ENCODE assay signal across 18 cellular contexts in genomic region chrX:115624916-115625315, GRCh38.
A peak's percentile ranks its signal among the peaks of the same experiment; 100 is the strongest.
DNase-seq lines count a peak whose midpoint lies in the region; ATAC-seq, FAIRE-seq and TF ChIP-seq lines count a peak whose summit lies in the region.
"Had no signal": no experiment of that assay in that cellular context is flagged by ENCODE, and none has a peak within 500 bp of the region (broad histone marks: within the 10 kb centered on the region; RNA-seq: fewer than 3 reads in every experiment).

No MANE protein-coding gene starts in this region.

- H3K18ac ChIP-seq in H9 (ENCODE audit: insufficient read length, low read depth, low read length): no peak overlapping the region

- DNase-seq in H9 (no peak), GM12878 (ENCODE audit: low read depth, low spot score) (no peak), keratinocyte (ENCODE audit: low read depth, low spot score) (no peak), thoracic aorta (ENCODE audit: low spot score) (no peak), posterior vena cava (ENCODE audit: low spot score) (no peak)
- DNase-seq: activated CD4-positive, alpha-beta memory T cell treated with anti-CD3 and anti-CD28 coated beads for 36 hours; activated naive CD4-positive, alpha-beta T cell treated with anti-CD3 and anti-CD28 coated beads, Interleukin-2, amount 10 ng/mL, durations not matched to agents 7 days and 5 days; activated T-cell treated with anti-CD3 and anti-CD28 coated beads, Interleukin-2, amount 50 U/mL, for 4 hours; AML-193; DND-41; KG1; mesendoderm; NCI-H2029 treated with DMSO at 0.1 percent for 48 hours; NCI-H510A; T-cell had no signal

- SMC1A ChIA-PET in GM12878 (lab: Charles Lee; ENCODE audit: uncharacterized antibody, unreplicated experiment): no interaction called here

- no TSS peak for BruUV-seq in GM12878 (replicated peaks; lab: Mats Ljungman, UMichigan)

- no peaks in the 10 kb centered on the region for H3K27me3 ChIP-seq in H9 (ENCODE audit: insufficient read depth, low read length)
- no peaks in the 10 kb centered on the region for H3K27me3 ChIP-seq in GM12878 (replicated peaks in 1 of 2; ENCODE audit: control insufficient read depth in 2 of 2, insufficient read depth in 2 of 2, low read length in 1 of 2)
- no peaks in the 10 kb centered on the region for H3K27me3 ChIP-seq in keratinocyte (ENCODE audit: control insufficient read depth, extremely low read depth, insufficient read depth, low read length)
- no peaks in the 10 kb centered on the region for H3K27me3 ChIP-seq in thoracic aorta (replicated peaks; ENCODE audit: insufficient read depth)

- H3K36me3 ChIP-seq in GM12878 (ENCODE audit: control insufficient read depth in 2 of 2, insufficient read depth in 2 of 2, low read length in 1 of 2): no peaks in the 10 kb centered on the region
- H3K36me3 ChIP-seq in keratinocyte (ENCODE audit: control insufficient read depth in 2 of 2, extremely low read depth in 1 of 2, insufficient read depth in 2 of 2, low read length in 2 of 2): peaks cover 0 to 2% of the 10 kb centered on the region in 2 experiments
- H3K36me3 ChIP-seq in thoracic aorta: no peaks in the 10 kb centered on the region

- no peaks in the 10 kb centered on the region for H3K79me1 ChIP-seq in H9 (ENCODE audit: insufficient read depth, low read depth, low read length, poor library complexity, severe bottlenecking)

- H4K91ac ChIP-seq in H9 (ENCODE audit: insufficient read length, low read depth, low read length): no peak overlapping the region

- H3K4me1 Mint-ChIP-seq in H9: peaks cover 22% of the 10 kb centered on the region in 2 experiments
- H3K4me1 Mint-ChIP-seq: activated naive CD4-positive, alpha-beta T cell treated with anti-CD3 and anti-CD28 coated beads, Interleukin-2, amount 10 ng/mL, durations not matched to agents 7 days and 5 days; stimulated activated memory B cell treated with anti-CD40 and anti-IgM and Interleukin-4, amounts not matched to agents 10 μg/mL and 1 μg/mL and 100 μg/mL, for 72 hours; T-cell had no signal

- dilution Hi-C loops in keratinocyte (cut with MboI; ENCODE audit: extremely low pct_ligation_motif_present, low sequenced_read_pairs): no loop called here

- H2BK20ac ChIP-seq in H9 (ENCODE audit: low read depth, low read length, poor library complexity, severe bottlenecking): no peak overlapping the region

- no peaks in the 10 kb centered on the region for H3K4me1 ChIP-seq in H9 (ENCODE audit: insufficient read depth, low read length)
- no peaks in the 10 kb centered on the region for H3K4me1 ChIP-seq in GM12878 (ENCODE audit: control insufficient read depth, insufficient read depth, low read length)
- H3K4me1 ChIP-seq in keratinocyte (ENCODE audit: control insufficient read depth, extremely low read depth, insufficient read depth, low read length): peaks cover 18% of the 10 kb centered on the region
- peaks cover 5 to 74% of the 10 kb centered on the region in 2 donors for H3K4me1 ChIP-seq in thoracic aorta (ENCODE audit: control insufficient read depth in 1 of 2, low read depth in 2 of 2)

- WGBS in H9 (ENCODE audit: extremely low coverage, insufficient read length, low lambda C conversion rate): no CpG with 5 or more reads among the region's 1 CpG
- 88% methylated on average over 1 of the region's 1 CpG for whole genome bisulfite sequencing in GM12878 (ENCODE audit: insufficient coverage, insufficient replicate concordance, low lambda C conversion rate, missing lambda C conversion rate)

- no peak overlapping the region for H2BK120ac ChIP-seq in H9 (ENCODE audit: low read depth, low read length, poor library complexity, severe bottlenecking)

- H3K23me2 ChIP-seq in H9 (ENCODE audit: insufficient read length, low read depth, low read length, poor library complexity, severe bottlenecking): no peaks in the 10 kb centered on the region

- TF ChIP-seq EP300 in GM12878 (IDR thresholded peaks at IDR 0.05; ENCODE audit: borderline replicate concordance in 1 of 2, control insufficient read depth in 1 of 2, low read depth in 2 of 2, low read length in 2 of 2): no peak

- peak overlapping the region in 2 of 3 experiments; percentile 22 to 92; a peak in 3 of 7 replicates for H3K27ac Mint-ChIP-seq in H9
- H3K27ac Mint-ChIP-seq: activated CD4-positive, alpha-beta memory T cell treated with anti-CD3 and anti-CD28 coated beads for 36 hours; activated naive CD4-positive, alpha-beta T cell treated with anti-CD3 and anti-CD28 coated beads, Interleukin-2, amount 10 ng/mL, durations not matched to agents 7 days and 5 days; stimulated activated memory B cell treated with anti-CD40 and anti-IgM and Interleukin-4, amounts not matched to agents 10 μg/mL and 1 μg/mL and 100 μg/mL, for 72 hours; T-cell had no signal

- no peaks in the 10 kb centered on the region for H3K27me3 Mint-ChIP-seq in H9 (ENCODE audit: low read depth)
- H3K27me3 Mint-ChIP-seq: activated CD4-positive, alpha-beta memory T cell treated with anti-CD3 and anti-CD28 coated beads for 36 hours; activated naive CD4-positive, alpha-beta T cell treated with anti-CD3 and anti-CD28 coated beads, Interleukin-2, amount 10 ng/mL, durations not matched to agents 7 days and 5 days; stimulated activated memory B cell treated with anti-CD40 and anti-IgM and Interleukin-4, amounts not matched to agents 10 μg/mL and 1 μg/mL and 100 μg/mL, for 72 hours had no signal

- H3K9me1 ChIP-seq in keratinocyte (ENCODE audit: control insufficient read depth, extremely low read depth, insufficient read depth, low read length): no peaks in the 10 kb centered on the region

- H2BK12ac ChIP-seq in H9 (ENCODE audit: insufficient read length, low read depth, low read length): no peak overlapping the region

- POLR2A ChIA-PET in GM12878 (lab: Charles Lee): no interaction called here

- intact Hi-C loops in GM12878 (cut with micrococcal nuclease; ENCODE audit: unreplicated experiment) (no loop called here), posterior vena cava (cut with DNase I) (no loop called here)

- H2AFZ ChIP-seq in H9 (ENCODE audit: low read length) (no peak overlapping the region), GM12878 (ENCODE audit: control insufficient read depth, low read depth, low read length) (no peak overlapping the region), keratinocyte (ENCODE audit: control insufficient read depth, low read length) (no peak overlapping the region)

- no peak overlapping the region for H3K4me3 Mint-ChIP-seq in H9
- H3K4me3 Mint-ChIP-seq: activated CD4-positive, alpha-beta memory T cell treated with anti-CD3 and anti-CD28 coated beads for 36 hours; activated naive CD4-positive, alpha-beta T cell treated with anti-CD3 and anti-CD28 coated beads, Interleukin-2, amount 10 ng/mL, durations not matched to agents 7 days and 5 days; activated T-cell treated with anti-CD3 and anti-CD28 coated beads, Interleukin-2, amount 50 U/mL, for 4 hours; stimulated activated memory B cell treated with anti-CD40 and anti-IgM and Interleukin-4, amounts not matched to agents 10 μg/mL and 1 μg/mL and 100 μg/mL, for 72 hours; T-cell had no signal

- H3K27ac ChIP-seq in H9 (ENCODE audit: insufficient read length, low read depth, low read length) (no peak overlapping the region), GM12878 (ENCODE audit: control insufficient read depth, insufficient read depth) (no peak overlapping the region), keratinocyte (ENCODE audit: control insufficient read depth, insufficient read depth, low read length) (peak overlapping the region; percentile 66), thoracic aorta (peak overlapping the region; percentile 65 to 86)

- H4K8ac ChIP-seq in H9 (replicated peaks; ENCODE audit: insufficient read length, low read depth, low read length): no peak overlapping the region

- H3K9me3 ChIP-seq in H9 (ENCODE audit: control insufficient read depth, low read depth, low read length) (no peaks in the 10 kb centered on the region), GM12878 (replicated peaks; ENCODE audit: control insufficient read depth, insufficient read depth, low read length) (no peaks in the 10 kb centered on the region), keratinocyte (ENCODE audit: control insufficient read depth, low read depth, low read length) (no peaks in the 10 kb centered on the region), thoracic aorta (no peaks in the 10 kb centered on the region)

- no peak for TF ChIP-seq POLR2A in GM12878 (IDR thresholded peaks at IDR 0.05; ENCODE audit: low read depth, low read length)

- no peak overlapping the region for H4K5ac ChIP-seq in H9 (ENCODE audit: insufficient read length, low read depth, low read length)

- TF ChIP-seq CTCF in H9 (conservative IDR thresholded peaks at IDR 0.05): no peak
- TF ChIP-seq CTCF in GM12878 (IDR thresholded peaks at IDR 0.05 in 2 of 3, conservative IDR thresholded peaks at IDR 0.05 in 1 of 3; ENCODE audit: control insufficient read depth in 2 of 3, extremely low read depth in 1 of 3, insufficient read depth in 1 of 3, low read depth in 3 of 3, low read length in 3 of 3): no peak
- no peak for TF ChIP-seq CTCF in keratinocyte (optimal IDR thresholded peaks at IDR 0.05 in 1 of 3, IDR thresholded peaks at IDR 0.05 in 1 of 3, conservative IDR thresholded peaks at IDR 0.05 in 1 of 3; ENCODE audit: extremely low read depth in 1 of 3, insufficient read depth in 2 of 3, low read length in 3 of 3)
- no peak for TF ChIP-seq CTCF in thoracic aorta (IDR thresholded peaks at IDR 0.05)

- H3K23ac ChIP-seq in H9 (ENCODE audit: insufficient read length, low read depth, low read length): no peak overlapping the region

- H3T11ph ChIP-seq in H9 (ENCODE audit: low read length): no peak overlapping the region

- H4K20me1 ChIP-seq in H9 (ENCODE audit: control insufficient read depth, insufficient read depth, insufficient read length): no peaks in the 10 kb centered on the region
- no peaks in the 10 kb centered on the region for H4K20me1 ChIP-seq in GM12878 (ENCODE audit: control insufficient read depth, insufficient read depth)
- H4K20me1 ChIP-seq in keratinocyte (ENCODE audit: control insufficient read depth, extremely low read depth, insufficient read depth, low read length): peaks cover 3% of the 10 kb centered on the region

- RAD21 ChIA-PET in GM12878 (lab: Charles Lee; ENCODE audit: unreplicated experiment): no interaction called here

- H3K4me2 ChIP-seq in H9 (ENCODE audit: insufficient read depth, insufficient read length, low read length) (no peak overlapping the region), GM12878 (ENCODE audit: control insufficient read depth, insufficient read depth) (no peak overlapping the region), keratinocyte (ENCODE audit: control insufficient read depth, extremely low read depth, insufficient read depth, low read depth, low read length) (peak overlapping the region; percentile 55)

- H2BK5ac ChIP-seq in H9 (ENCODE audit: insufficient read length, low read length): no peak overlapping the region

- H3K79me2 ChIP-seq in H9 (ENCODE audit: insufficient read depth, low read length): no peaks in the 10 kb centered on the region
- H3K79me2 ChIP-seq in GM12878 (ENCODE audit: control insufficient read depth, insufficient read depth, low read length): no peaks in the 10 kb centered on the region
- H3K79me2 ChIP-seq in keratinocyte (ENCODE audit: control insufficient read depth, insufficient read depth, low read length): peaks cover 12% of the 10 kb centered on the region

- H3K56ac ChIP-seq in H9 (ENCODE audit: insufficient read length, low read depth, low read length): no peak overlapping the region

- no peaks in the 10 kb centered on the region for H3K9me3 Mint-ChIP-seq in H9
- H3K9me3 Mint-ChIP-seq: activated CD4-positive, alpha-beta memory T cell treated with anti-CD3 and anti-CD28 coated beads for 36 hours; activated naive CD4-positive, alpha-beta T cell treated with anti-CD3 and anti-CD28 coated beads, Interleukin-2, amount 10 ng/mL, durations not matched to agents 7 days and 5 days; activated T-cell treated with anti-CD3 and anti-CD28 coated beads, Interleukin-2, amount 50 U/mL, for 4 hours; stimulated activated memory B cell treated with anti-CD40 and anti-IgM and Interleukin-4, amounts not matched to agents 10 μg/mL and 1 μg/mL and 100 μg/mL, for 72 hours; T-cell had no signal

- CTCF ChIA-PET in GM12878 (lab: Yijun Ruan, JAX): interaction anchor here (2.0 kb wide), 1 partner anchor 15 kb away, joined by 6 read pairs; no protein-coding TSS in a partner anchor

- H2AK5ac ChIP-seq in H9 (ENCODE audit: insufficient read length, low read length): no peak overlapping the region

- in situ Hi-C loops in GM12878 (cut with MboI): no loop called here

- H2BK15ac ChIP-seq in H9 (ENCODE audit: low read depth, low read length): no peak overlapping the region

- no peak overlapping the region for H3K14ac ChIP-seq in H9 (ENCODE audit: insufficient read depth, low read length)

- H3K4me3 ChIP-seq in GM12878 (no peak overlapping the region), keratinocyte (ENCODE audit: control insufficient read depth in 2 of 3, extremely low read depth in 1 of 3, insufficient read depth in 2 of 3, low read depth in 1 of 3, low read length in 3 of 3) (peak overlapping the region in 1 of 3 experiments; percentile 3), thoracic aorta (no peak overlapping the region)

- FAIRE-seq in GM12878 (lab: Jason Lieb, UNC): peak; percentile 57
- FAIRE-seq in keratinocyte (lab: Jason Lieb, UNC): peak; percentile 32

- no peak for TF ChIP-seq RAD21 in GM12878 (IDR thresholded peaks at IDR 0.05; ENCODE audit: insufficient read depth, low read depth, low read length)

- H3K9ac ChIP-seq in H9 (ENCODE audit: extremely low read depth, insufficient read length, low read length) (no peak overlapping the region), GM12878 (ENCODE audit: control insufficient read depth, insufficient read depth, low read length) (no peak overlapping the region), keratinocyte (ENCODE audit: control insufficient read depth, extremely low read depth, insufficient read depth, low read length) (peak overlapping the region; percentile 31)

- H3K4ac ChIP-seq in H9 (ENCODE audit: low read depth, low read length): no peak overlapping the region

- ATAC-seq in GM12878 (no peak), thoracic aorta (ENCODE audit: insufficient number of reproducible peaks, low FRiP score, low read depth) (no peak), GM21526 (IDR thresholded peaks at IDR 0.05; ENCODE audit: low FRiP score, unreplicated experiment) (no peak), GM21529 (IDR thresholded peaks at IDR 0.05; ENCODE audit: unreplicated experiment) (no peak)
- ATAC-seq: activated T-cell treated with anti-CD3 and anti-CD28 coated beads, Interleukin-2, amount 50 U/mL, for 4 hours; stimulated activated memory B cell treated with anti-CD40 and anti-IgM and Interleukin-4, amounts not matched to agents 10 μg/mL and 1 μg/mL and 100 μg/mL, for 72 hours; T-cell had no signal

- H3K36me3 Mint-ChIP-seq in H9 (ENCODE audit: insufficient read depth in 1 of 3, low read depth in 3 of 3): peaks cover 5 to 52% (median 48%) of the 10 kb centered on the region in 3 experiments; a peak in 6 of 7 replicates
- H3K36me3 Mint-ChIP-seq: activated CD4-positive, alpha-beta memory T cell treated with anti-CD3 and anti-CD28 coated beads for 36 hours; activated naive CD4-positive, alpha-beta T cell treated with anti-CD3 and anti-CD28 coated beads, Interleukin-2, amount 10 ng/mL, durations not matched to agents 7 days and 5 days; stimulated activated memory B cell treated with anti-CD40 and anti-IgM and Interleukin-4, amounts not matched to agents 10 μg/mL and 1 μg/mL and 100 μg/mL, for 72 hours; T-cell had no signal

Comparison
In these comparisons a context has a peak if more than half of its experiments do, and no peak if none do; other contexts are left out.
1. H3K27ac ChIP-seq: peak in keratinocyte (single experiment) and thoracic aorta (2 of 2); none in H9 (single experiment) and GM12878 (single experiment).